8 cellular contexts compared by ENCODE assay signal in the genomic region with DNA sequence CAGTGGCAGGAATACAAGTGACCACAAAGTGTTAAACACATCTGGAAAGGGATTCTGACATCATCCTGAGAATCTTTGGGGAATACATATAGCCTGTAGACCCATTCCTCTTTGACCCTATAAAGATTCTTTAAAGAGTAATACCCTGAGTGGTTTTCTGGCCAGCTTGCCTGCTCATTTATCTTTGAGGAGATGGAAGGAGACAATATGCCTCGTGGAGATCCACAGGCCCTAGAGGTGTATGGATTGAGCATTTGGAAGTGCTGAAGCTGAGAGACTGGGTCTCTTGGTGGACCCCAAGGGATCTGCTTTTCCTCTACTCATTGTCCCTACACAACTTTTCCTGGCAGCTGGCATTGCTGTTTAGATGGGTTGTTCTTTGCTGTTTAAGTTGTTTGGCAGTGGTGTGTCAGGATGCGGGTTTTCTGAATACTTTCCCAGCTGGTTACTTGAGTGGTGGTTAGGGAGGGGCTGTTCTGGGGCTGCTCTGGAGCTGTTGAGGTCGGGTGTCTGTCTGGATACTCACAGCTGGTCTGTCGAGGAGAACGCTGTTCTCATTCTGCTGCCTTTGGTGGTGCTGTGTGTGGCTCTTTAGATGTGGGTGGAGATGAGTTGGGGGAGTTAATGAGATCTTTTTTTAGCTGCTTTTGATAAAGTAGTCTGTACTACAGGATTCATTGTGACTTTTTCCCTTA. TPM values are rescaled to one million over a fixed set of nuclear protein-coding genes. Genes with fewer than 3 reads are reported as not detected.
DNase-seq lines count a peak whose midpoint lies in the region; ATAC-seq, FAIRE-seq and TF ChIP-seq lines count a peak whose summit lies in the region.
"Not testable (repeated sequence)": the region's sequence is repeated elsewhere in the genome, so short reads cannot be mapped to it uniquely, and the experiment has no call there.
"Had no signal": no experiment of that assay in that cellular context is flagged by ENCODE, and none has a peak within 500 bp of the region (broad histone marks: within the 10 kb centered on the region; RNA-seq: fewer than 3 reads in every experiment).

No MANE protein-coding gene starts in this region.

- in situ Hi-C loops in IMR-90 (cut with MboI; ENCODE audit: low sequenced_read_pairs); K562 (cut with MboI): not testable (repeated sequence)

- H4K91ac ChIP-seq in IMR-90 (ENCODE audit: insufficient read depth, low read depth, low read length): not testable (repeated sequence)

- H3K18ac ChIP-seq in IMR-90 (ENCODE audit: low read depth, low read length): not testable (repeated sequence)

- H3K79me2 ChIP-seq in Karpas-422 (ENCODE audit: low read length); K562 (ENCODE audit: control insufficient read depth, insufficient read depth, low read length): not testable (repeated sequence)

- not testable (repeated sequence) for TF ChIP-seq POLR2A in IMR-90 (IDR thresholded peaks at IDR 0.05; ENCODE audit: low read depth, low read length); K562 (conservative IDR thresholded peaks at IDR 0.05)

- H3K36me3 ChIP-seq in IMR-90 (ENCODE audit: control insufficient read depth, insufficient read depth, low read length); Karpas-422 (ENCODE audit: insufficient read depth, low read length); K562 (ENCODE audit: control insufficient read depth, insufficient read depth, low read length): not testable (repeated sequence)

- H3K9me1 ChIP-seq in IMR-90 (ENCODE audit: insufficient read depth, low read length); K562 (ENCODE audit: control insufficient read depth, insufficient read depth, low read length): not testable (repeated sequence)

- POLR2A ChIA-PET in AG04450 (lab: Yijun Ruan, JAX); IMR-90 (lab: Charles Lee; ENCODE audit: unreplicated experiment); K562 (lab: Yijun Ruan, JAX): not testable (repeated sequence)

- not testable (repeated sequence) for H2BK120ac ChIP-seq in IMR-90 (ENCODE audit: low read depth, low read length)

- TF ChIP-seq CTCF in AG04450 (IDR thresholded peaks at IDR 0.05; ENCODE audit: low read depth, low read length); IMR-90 (conservative IDR thresholded peaks at IDR 0.05; ENCODE audit: low read depth, low read length); K562 (IDR thresholded peaks at IDR 0.05 in 2 of 3, conservative IDR thresholded peaks at IDR 0.05 in 1 of 3; ENCODE audit: insufficient read depth in 2 of 3, low read depth in 1 of 3, low read length in 3 of 3): not testable (repeated sequence)

- not testable (repeated sequence) for FAIRE-seq in K562 (lab: Jason Lieb, UNC)

- not testable (repeated sequence) for H2AFZ ChIP-seq in IMR-90 (replicated peaks; ENCODE audit: low read length, poor library complexity); Karpas-422 (ENCODE audit: low read length); K562 (ENCODE audit: low read depth, low read length)

- not testable (repeated sequence) for DNase-seq in AG04450 (ENCODE audit: low read depth, low spot score); IMR-90; Karpas-422; K562 (ENCODE audit: extremely low read depth in 1 of 4, low spot score in 3 of 4)

- not testable (repeated sequence) for H2BK5ac ChIP-seq in IMR-90 (ENCODE audit: low read depth, low read length, poor library complexity, severe bottlenecking)

- peak overlapping the region; percentile 52 for H3K27ac ChIP-seq in AG04450 (ENCODE audit: low read depth, low read length)
- H3K27ac ChIP-seq in IMR-90 (ENCODE audit: insufficient read depth, low read length); K562 (ENCODE audit: extremely low read depth, low read depth, low read length): not testable (repeated sequence)
- peak overlapping the region; percentile 66 for H3K27ac ChIP-seq in Karpas-422 (ENCODE audit: low read length)

- not testable (repeated sequence) for H3K79me1 ChIP-seq in IMR-90 (ENCODE audit: low read depth in 1 of 2, low read length in 2 of 2)

- H2AK5ac ChIP-seq in IMR-90 (ENCODE audit: low read depth, low read length): not testable (repeated sequence)

- not testable (repeated sequence) for H3K4me1 ChIP-seq in IMR-90 (ENCODE audit: control insufficient read depth, insufficient read depth, low read length); Karpas-422 (ENCODE audit: low read length); K562 (replicated peaks in 1 of 2; ENCODE audit: control insufficient read depth in 2 of 2, insufficient read depth in 2 of 2, low read length in 2 of 2)

- H3K27me3 ChIP-seq in AG04450 (ENCODE audit: control insufficient read depth, insufficient read depth, low read length); IMR-90 (ENCODE audit: control insufficient read depth, insufficient read depth, low read length); Karpas-422 (ENCODE audit: low read length); K562 (ENCODE audit: control insufficient read depth in 2 of 2, insufficient read depth in 2 of 2, low read length in 2 of 2): not testable (repeated sequence)

- BruUV-seq in IMR-90 (replicated peaks; lab: Mats Ljungman, UMichigan); K562 (replicated peaks; lab: Mats Ljungman, UMichigan): not testable (repeated sequence)

- H3K23ac ChIP-seq in IMR-90 (ENCODE audit: low read depth, low read length): not testable (repeated sequence)

- not testable (repeated sequence) for H4K5ac ChIP-seq in IMR-90 (ENCODE audit: low read depth, low read length)

- not testable (repeated sequence) for H4K20me1 ChIP-seq in IMR-90 (ENCODE audit: insufficient read depth, low read length); Karpas-422 (ENCODE audit: insufficient read depth, low read depth, low read length); K562 (replicated peaks; ENCODE audit: control insufficient read depth, insufficient read depth, low read length)

- H4K8ac ChIP-seq in IMR-90 (ENCODE audit: low read depth in 2 of 2, low read length in 2 of 2): not testable (repeated sequence)

- H3K4me3 ChIP-seq in AG04450 (ENCODE audit: low read depth, low read length); IMR-90 (ENCODE audit: insufficient read depth, low read depth, low read length); Karpas-422 (ENCODE audit: low read length); K562: not testable (repeated sequence)

- dilution Hi-C loops in IMR-90 (cut with HindIII; ENCODE audit: low sequenced_read_pairs, unreplicated experiment): not testable (repeated sequence)

- not testable (repeated sequence) for TF ChIP-seq RAD21 in IMR-90 (IDR thresholded peaks at IDR 0.05; ENCODE audit: low read length); K562 (CRISPR knock-in tag; conservative IDR thresholded peaks at IDR 0.05 in 1 of 2, IDR thresholded peaks at IDR 0.05 in 1 of 2)

- H3K4me2 ChIP-seq in IMR-90 (ENCODE audit: low read depth, low read length); Karpas-422 (ENCODE audit: low read depth, low read length, poor library complexity, severe bottlenecking); K562 (ENCODE audit: insufficient read depth, low read length): not testable (repeated sequence)

- CTCF ChIA-PET in AG04450 (lab: Charles Lee); IMR-90 (lab: Yijun Ruan, JAX); K562 (lab: Yijun Ruan, JAX; ENCODE audit: low intra/inter-chr PET ratio): not testable (repeated sequence)

- not testable (repeated sequence) for H3K9me2 ChIP-seq in Karpas-422 (replicated peaks; ENCODE audit: insufficient read depth, low read length)

- not testable (repeated sequence) for H2AK9ac ChIP-seq in IMR-90 (replicated peaks; ENCODE audit: low read depth, low read length, poor library complexity)

- no CpG with 5 or more reads among the region's 5 CpGs for WGBS in IMR-90 (ENCODE audit: extremely low coverage in 2 of 2, insufficient read length in 1 of 2), 2 experiments
- no CpG with 5 or more reads among the region's 5 CpGs for WGBS in K562 (ENCODE audit: insufficient coverage, low coverage, missing lambda C conversion rate)

- intact Hi-C loops in IMR-90 (cut with micrococcal nuclease); K562 (cut with micrococcal nuclease): not testable (repeated sequence)

- not testable (repeated sequence) for H3K9ac ChIP-seq in IMR-90 (ENCODE audit: low read depth, low read length); Karpas-422 (ENCODE audit: low read length); K562 (ENCODE audit: insufficient read depth in 1 of 2, low read depth in 2 of 2, low read length in 2 of 2)

- not testable (repeated sequence) for H3K56ac ChIP-seq in IMR-90 (ENCODE audit: extremely low read depth, insufficient read depth, low read length)

- H2BK15ac ChIP-seq in IMR-90 (ENCODE audit: low read depth, low read length): not testable (repeated sequence)

- ATAC-seq in IMR-90 (ENCODE audit: low read depth) (peak; percentile 75), SK-N-SH treated with all-trans-retinoic acid at 6 μM for 48 hours (peak; percentile 74), K562 (peak; percentile 32; the same call in 1 of the 3 replicates)

- H3K4ac ChIP-seq in IMR-90 (ENCODE audit: low read depth, low read length): not testable (repeated sequence)

- not testable (repeated sequence) for TF ChIP-seq EP300 in K562 (IDR thresholded peaks at IDR 0.05; ENCODE audit: low read length)

- H3K9me3 ChIP-seq in AG04450 (ENCODE audit: control insufficient read depth, insufficient read depth, low read length); IMR-90 (ENCODE audit: control insufficient read depth, insufficient read depth, low read length); Karpas-422 (ENCODE audit: low read length); K562 (replicated peaks; ENCODE audit: control insufficient read depth, insufficient read depth, low read depth, low read length): not testable (repeated sequence)

- not testable (repeated sequence) for H3K14ac ChIP-seq in IMR-90 (replicated peaks; ENCODE audit: low read depth, low read length)

- not testable (repeated sequence) for H2BK20ac ChIP-seq in IMR-90 (ENCODE audit: low read depth, low read length)

RNA-seq across cellular contexts. Expression of gene FAM72C, which starts 50.1 kb away (rescaled TPM):
- polyA plus RNA-seq in AG04450 (2011; rRNA removed): 0.79 and 1.0 TPM in 2 replicates
- polyA minus RNA-seq in AG04450 (2011; rRNA and poly(A)+ RNA removed): 0.28 and 0.39 TPM in 2 replicates
- 0.72 and 0.83 TPM in 2 replicates for total RNA-seq in IMR-90 (2012; rRNA removed)
- 1.4 and 1.8 TPM in 2 replicates for polyA plus RNA-seq in IMR-90 (2012; rRNA removed)
- 0.15 and 0.79 TPM in 2 replicates for polyA plus RNA-seq in IMR-90 (2012; cell fraction: cytosol; rRNA removed)
- polyA plus RNA-seq in IMR-90 (2012; cell fraction: nucleus; rRNA removed; ENCODE audit: low replicate concordance): 0.16 and 1.0 TPM in 2 replicates
- total RNA-seq in Karpas-422 (2014; rRNA removed; shearing (Covaris generic); ENCODE audit: low replicate concordance): 13.7 and 24.2 TPM in 2 replicates
- 4.3 and 10.5 TPM in 2 replicates for total RNA-seq in K562 (2011; cell fraction: chromatin; rRNA removed; ENCODE audit: low replicate concordance)
- total RNA-seq in K562 (2011; cell fraction: nucleolus; rRNA removed): 2.3 and 5.1 TPM in 2 replicates
- total RNA-seq in K562 (2011; cell fraction: nucleoplasm; rRNA removed): 8.2 and 10.0 TPM in 2 replicates
- total RNA-seq in K562 (2014; rRNA removed): 12.7 and 15.7 TPM in 2 replicates
- 19.6 and 22.3 TPM in 2 replicates for total RNA-seq in K562 (2014; rRNA removed; fragmentation: Illumina TruSeq; extraction: Trizol)
- 17.0 and 17.1 TPM in 2 replicates for total RNA-seq in K562 (2015; rRNA removed; fragmentation: Illumina TruSeq; extraction: Trizol)
- 15.5 and 20.7 TPM in 2 replicates for total RNA-seq in K562 (2021)
- 26.6 and 33.1 TPM in 2 replicates for polyA plus RNA-seq in K562 (2011; rRNA removed)
- polyA plus RNA-seq in K562 (2011; cell fraction: cytosol; rRNA removed): 6.8 and 14.5 TPM in 2 replicates
- 10.9 and 16.2 TPM in 2 replicates for polyA plus RNA-seq in K562 (2011; cell fraction: nucleus; rRNA removed)
- polyA plus RNA-seq in K562 (2012): 17.2 and 17.4 TPM in 2 replicates
- polyA plus RNA-seq in K562 (2014; fragmentation: Illumina TruSeq; extraction: Trizol): 29.4 and 43.5 TPM in 2 replicates
- polyA plus RNA-seq in K562 (2014; fragmentation: Nextera tagmentation; extraction: Ambion mirVana): 1 to 10 TPM; 4.5 to 6.6 TPM
- 21.2 and 30.6 TPM in 2 replicates for polyA plus RNA-seq in K562 (2014; rRNA removed)
- 14.0 and 19.5 TPM in 2 replicates for polyA minus RNA-seq in K562 (2011; rRNA and poly(A)+ RNA removed)
- 5.1 and 11.2 TPM in 2 replicates for polyA minus RNA-seq in K562 (2011; cell fraction: cytosol; rRNA and poly(A)+ RNA removed)
- 1.9 and 3.8 TPM in 2 replicates for polyA minus RNA-seq in K562 (2011; cell fraction: nucleus; rRNA and poly(A)+ RNA removed)
- total RNA-seq: CD4-positive, CD25-positive, alpha-beta regulatory T cell had no signal
- polyA plus RNA-seq: CD4-positive, alpha-beta memory T cell; CD8-positive, alpha-beta memory T cell had no signal
